Comparison of ENCODE assay signal across 9 cellular contexts in the genomic region with DNA sequence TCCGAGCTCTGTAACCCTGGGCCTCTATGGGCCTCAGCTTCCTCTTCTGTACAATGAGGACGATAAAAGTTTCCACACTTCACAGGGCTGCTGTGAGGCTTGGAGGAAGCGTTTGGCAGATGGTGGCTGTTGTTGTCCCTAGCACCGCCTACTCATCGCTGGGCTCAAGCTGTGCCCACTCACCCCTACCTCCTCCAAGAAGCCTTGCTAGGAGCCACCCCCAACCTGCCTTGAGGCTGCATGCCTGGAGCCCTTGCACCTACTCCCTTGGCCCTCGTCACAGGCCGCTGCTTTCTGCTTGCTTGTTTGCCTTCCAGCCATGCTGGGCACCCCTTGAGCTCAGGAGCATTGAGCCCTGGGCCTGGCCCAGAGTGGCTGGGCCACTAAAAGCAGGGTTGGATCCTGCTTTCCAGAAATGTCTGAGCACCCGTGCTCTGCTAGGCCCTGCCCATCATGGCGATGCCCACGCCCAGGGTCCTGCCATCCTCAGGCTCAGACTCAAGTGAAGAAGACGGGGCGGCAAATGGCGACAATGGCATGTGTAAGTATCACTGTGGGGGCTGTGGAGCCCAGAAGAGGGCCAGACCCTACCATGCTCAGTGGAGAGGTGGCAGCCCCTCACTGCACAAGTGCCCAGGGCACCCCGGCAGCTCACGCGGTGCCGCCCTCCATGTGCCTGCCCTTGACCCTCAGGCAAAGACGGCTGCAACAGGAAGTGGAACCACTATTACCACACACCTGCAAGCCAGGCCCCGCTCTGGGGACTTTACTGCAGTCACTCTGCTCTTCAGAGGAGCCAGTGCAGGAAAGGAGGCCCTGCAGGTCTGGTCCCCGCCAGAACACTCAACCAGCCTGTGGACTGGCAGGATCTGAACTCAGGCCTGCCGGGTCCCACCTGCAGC. TPM values are rescaled to one million over a fixed set of nuclear protein-coding genes. Genes with fewer than 3 reads are reported as not detected.
DNase-seq lines count a peak whose midpoint lies in the region; ATAC-seq and TF ChIP-seq lines count a peak whose summit lies in the region.
"Had no signal": no experiment of that assay in that cellular context is flagged by ENCODE, and none has a peak within 500 bp of the region (broad histone marks: within the 10 kb centered on the region; RNA-seq: fewer than 3 reads in every experiment).

No MANE protein-coding gene starts in this region.

- H3K9ac ChIP-seq in mammary epithelial cell (ENCODE audit: insufficient read depth, low read length), result no peak overlapping the region

- H3K79me2 ChIP-seq in hepatocyte, result no peaks in the 10 kb centered on the region
- H3K79me2 ChIP-seq in mammary epithelial cell (ENCODE audit: insufficient read depth, low read length), result no peaks in the 10 kb centered on the region

- dilution Hi-C loops in mammary epithelial cell (cut with HindIII; ENCODE audit: low sequenced_read_pairs), result no loop called here

- H3K27ac ChIP-seq in left ventricle myocardium inferior (replicated peaks) (peak overlapping the region; percentile 98), upper lobe of left lung (peak overlapping the region; percentile 78 to 97 (median 84)), hepatocyte (no peak overlapping the region), mammary epithelial cell (ENCODE audit: insufficient read depth, low read depth, low read length) (no peak overlapping the region)

- WGBS in upper lobe of left lung, 2 donors, result 73 to 79% methylated on average over 17 to 21 of the region's 21 CpGs
- WGBS in hepatocyte (ENCODE audit: low lambda C conversion rate, missing lambda C conversion rate), result 91% methylated on average over 21 of the region's 21 CpGs
- WGBS in mammary epithelial cell (ENCODE audit: low coverage, missing lambda C conversion rate), result 96% methylated on average over 11 of the region's 21 CpGs

- ATAC-seq in GM21786 (IDR thresholded peaks at IDR 0.05; ENCODE audit: unreplicated experiment) (peak; percentile 39), T-helper 17 cell (peak; percentile 11), upper lobe of left lung (ENCODE audit: low FRiP score in 2 of 2) (peak; percentile 57 to 66)

- H3K36me3 ChIP-seq in left ventricle myocardium inferior (no peaks in the 10 kb centered on the region), upper lobe of left lung (no peaks in the 10 kb centered on the region), hepatocyte (replicated peaks; ENCODE audit: insufficient read depth, low read depth) (no peaks in the 10 kb centered on the region), mammary epithelial cell (ENCODE audit: insufficient read depth, low read length) (no peaks in the 10 kb centered on the region), HAP-1 (replicated peaks) (no peaks in the 10 kb centered on the region)

- DNase-seq in GF-D8 (lab: John Stamatoyannopoulos, UW), result peak; percentile 98
- DNase-seq in T-helper 17 cell, result no peak
- DNase-seq in left ventricle myocardium inferior, result no peak
- DNase-seq in upper lobe of left lung, result peak; percentile 76 to 82
- no peak for DNase-seq in hepatocyte (ENCODE audit: low spot score)
- no peak for DNase-seq in mammary epithelial cell
- no peak for DNase-seq in HAP-1 (ENCODE audit: low spot score in 2 of 2)

- H3K27me3 ChIP-seq in left ventricle myocardium inferior (ENCODE audit: low read depth) (no peaks in the 10 kb centered on the region), upper lobe of left lung (no peaks in the 10 kb centered on the region), hepatocyte (no peaks in the 10 kb centered on the region), mammary epithelial cell (ENCODE audit: insufficient read depth, low read length) (no peaks in the 10 kb centered on the region), HAP-1 (ENCODE audit: low read depth) (no peaks in the 10 kb centered on the region)

- peak overlapping the region; percentile 99 for H3K27ac Mint-ChIP-seq in T-helper 17 cell

- no peak for TF ChIP-seq POLR2A in upper lobe of left lung (IDR thresholded peaks at IDR 0.05)

- H3K9me3 ChIP-seq in T-helper 17 cell (ENCODE audit: control insufficient read depth, low read length, poor library complexity, severe bottlenecking), result no peaks in the 10 kb centered on the region
- H3K9me3 ChIP-seq in left ventricle myocardium inferior (replicated peaks), result no peaks in the 10 kb centered on the region
- H3K9me3 ChIP-seq in upper lobe of left lung, result no peaks in the 10 kb centered on the region
- H3K9me3 ChIP-seq in hepatocyte (ENCODE audit: low read depth), result no peaks in the 10 kb centered on the region
- H3K9me3 ChIP-seq in mammary epithelial cell (replicated peaks; ENCODE audit: insufficient read depth, low read length), result no peaks in the 10 kb centered on the region
- H3K9me3 ChIP-seq in HAP-1, result no peaks in the 10 kb centered on the region

- intact Hi-C loops in left ventricle myocardium inferior (cut with micrococcal nuclease), result no loop called here
- intact Hi-C loops in mammary epithelial cell (cut with micrococcal nuclease), result no loop called here

- no peaks in the 10 kb centered on the region for H3K27me3 Mint-ChIP-seq in T-helper 17 cell

- H3K4me3 Mint-ChIP-seq in T-helper 17 cell, result peak overlapping the region; percentile 74

- H3K4me1 ChIP-seq in left ventricle myocardium inferior, result peaks cover 56% of the 10 kb centered on the region
- H3K4me1 ChIP-seq in upper lobe of left lung, result peaks cover 17 to 70% (median 61%) of the 10 kb centered on the region in 4 donors
- H3K4me1 ChIP-seq in hepatocyte (ENCODE audit: insufficient read depth), result peaks cover 7% of the 10 kb centered on the region
- peaks cover 12% of the 10 kb centered on the region for H3K4me1 ChIP-seq in mammary epithelial cell (ENCODE audit: insufficient read depth, low read length)
- H3K4me1 ChIP-seq in HAP-1, result no peaks in the 10 kb centered on the region

- in situ Hi-C loops in mammary epithelial cell (cut with MboI; ENCODE audit: low sequenced_read_pairs in 2 of 2), result loop anchor here in 1 of 2 donors (25.0 kb wide), 2 partner anchors 98 to 402 kb away; a partner anchor contains a TSS
- in situ Hi-C loops in HAP-1 (cut with MboI; ENCODE audit: low sequenced_read_pairs), result loop anchor here (10.0 kb wide), 1 partner anchor 125 kb away; a partner anchor contains a TSS

- CTCF ChIA-PET in mammary epithelial cell (lab: Charles Lee; ENCODE audit: low non-redundant PET), result interaction anchor here (0.6 kb wide), 1 partner anchor 74 kb away, joined by 7 read pairs; no protein-coding TSS in a partner anchor

- TF ChIP-seq CTCF in left ventricle myocardium inferior (IDR thresholded peaks at IDR 0.05; ENCODE audit: borderline replicate concordance), result no peak
- TF ChIP-seq CTCF in upper lobe of left lung (IDR thresholded peaks at IDR 0.05), result no peak
- TF ChIP-seq CTCF in hepatocyte (IDR thresholded peaks at IDR 0.05; ENCODE audit: poor library complexity), result no peak
- TF ChIP-seq CTCF in mammary epithelial cell (conservative IDR thresholded peaks at IDR 0.05 in 1 of 2, IDR thresholded peaks at IDR 0.05 in 1 of 2; ENCODE audit: extremely low read depth in 1 of 2, insufficient read depth in 1 of 2, low read depth in 1 of 2, low read length in 2 of 2), result no peak

- BruUV-seq in mammary epithelial cell (replicated peaks; lab: Mats Ljungman, UMichigan), result no TSS peak

- H2AFZ ChIP-seq in hepatocyte (no peak overlapping the region), mammary epithelial cell (ENCODE audit: low read depth, low read length) (no peak overlapping the region)

- H3K9me2 ChIP-seq in hepatocyte (replicated peaks; ENCODE audit: insufficient read depth), result no peaks in the 10 kb centered on the region

- no peak for TF ChIP-seq EP300 in upper lobe of left lung (IDR thresholded peaks at IDR 0.05)

- H3K4me3 ChIP-seq in left ventricle myocardium inferior (no peak overlapping the region), upper lobe of left lung (no peak overlapping the region), hepatocyte (no peak overlapping the region), mammary epithelial cell (replicated peaks in 1 of 3; ENCODE audit: insufficient read depth in 1 of 3, low read depth in 2 of 3, low read length in 3 of 3) (no peak overlapping the region), HAP-1 (no peak overlapping the region)

- no peak overlapping the region for H3K4me2 ChIP-seq in hepatocyte
- no peak overlapping the region for H3K4me2 ChIP-seq in mammary epithelial cell (ENCODE audit: insufficient read depth, low read depth, low read length)

- H4K20me1 ChIP-seq in hepatocyte (ENCODE audit: insufficient read depth, poor library complexity, severe bottlenecking), result no peaks in the 10 kb centered on the region
- H4K20me1 ChIP-seq in mammary epithelial cell (ENCODE audit: insufficient read depth, low read length), result no peaks in the 10 kb centered on the region

- peaks cover 5% of the 10 kb centered on the region for H3K36me3 Mint-ChIP-seq in T-helper 17 cell (ENCODE audit: low read depth)

- H3K4me1 Mint-ChIP-seq in T-helper 17 cell, result peaks cover 71% of the 10 kb centered on the region

RNA-seq across cellular contexts. Expression of a gene that starts 9.5 kb away (rescaled TPM):
- total RNA-seq in T-helper 17 cell (100 to 1,000 TPM; 361 to 435 TPM), left ventricle myocardium inferior (32.1 TPM), upper lobe of left lung (100 to 1,000 TPM in 4 of 6 donors, 10 to 100 TPM in 2; 39.1 to 271 (median 156) TPM), hepatocyte (35.9 and 36.6 TPM in 2 replicates), mammary epithelial cell (100 to 1,000 TPM in 1 of 2 donors, 10 to 100 TPM in 1; 15.8 to 497 TPM)
- polyA plus RNA-seq in hepatocyte (411 and 420 TPM in 2 replicates), mammary epithelial cell (235 TPM)
- 653 TPM for polyA minus RNA-seq in mammary epithelial cell

RNA-seq across cellular contexts. Expression of a gene that starts 17.0 kb away (rescaled TPM):
- total RNA-seq in T-helper 17 cell (10 to 100 TPM; 44.6 to 45.1 TPM), left ventricle myocardium inferior (11.6 TPM), upper lobe of left lung (100 to 1,000 TPM in 2 of 6 donors, 10 to 100 TPM in 4; 25.7 to 194 (median 62.5) TPM), hepatocyte (3.1 and 6.9 TPM in 2 replicates), mammary epithelial cell (10 to 100 TPM in 1 of 2 donors, 1 to 10 TPM in 1; 6.2 to 12.9 TPM)
- polyA plus RNA-seq in hepatocyte (17.1 and 34.0 TPM in 2 replicates), mammary epithelial cell (8.5 TPM)
- 4.5 TPM for polyA minus RNA-seq in mammary epithelial cell

RNA-seq across cellular contexts. Expression of a gene that starts 28.3 kb away (rescaled TPM):
- total RNA-seq in T-helper 17 cell (1,000 to 10,000 TPM; 1,152 to 1,411 TPM), left ventricle myocardium inferior (2.4 TPM), upper lobe of left lung (100 to 1,000 TPM in 5 of 6 donors, 10 to 100 TPM in 1; 74.4 to 437 (median 172) TPM), hepatocyte (1.2 and 8.1 TPM in 2 replicates), mammary epithelial cell (not detected)
- polyA plus RNA-seq in hepatocyte (3.9 and 12.9 TPM in 2 replicates), mammary epithelial cell (0.27 TPM)
- not detected for polyA minus RNA-seq in mammary epithelial cell
- total RNA-seq: astrocyte had no signal

RNA-seq across cellular contexts. Expression of a gene that starts 55.4 kb away (rescaled TPM):
- 10 to 100 TPM; 12.5 to 14.3 TPM for total RNA-seq in T-helper 17 cell
- 71.2 TPM for total RNA-seq in left ventricle myocardium inferior
- total RNA-seq in upper lobe of left lung, result 10 to 100 TPM; 10.1 to 16.8 (median 10.7) TPM
- total RNA-seq in hepatocyte, result 11.4 and 14.6 TPM in 2 replicates
- 12.4 and 15.3 TPM in 2 replicates for polyA plus RNA-seq in hepatocyte
- 10 to 100 TPM; 14.3 to 16.9 TPM for total RNA-seq in mammary epithelial cell
- 16.7 TPM for polyA plus RNA-seq in mammary epithelial cell
- 26.8 TPM for polyA minus RNA-seq in mammary epithelial cell

Comparison
In these comparisons a context has a peak if more than half of its experiments do, and no peak if none do; other contexts are left out.
1. DNase-seq: peak in GF-D8 (single experiment) and upper lobe of left lung (2 of 2); none in T-helper 17 cell (0 of 3), left ventricle myocardium inferior (single experiment), hepatocyte (single experiment), mammary epithelial cell (single experiment) and HAP-1 (0 of 2).
2. ATAC-seq: peak in every context shown above with its lines; median percentile 62 in upper lobe of left lung; 39 in GM21786; 11 in T-helper 17 cell.
3. H3K27ac ChIP-seq: peak in left ventricle myocardium inferior (single experiment) and upper lobe of left lung (4 of 4); none in hepatocyte (single experiment) and mammary epithelial cell (single experiment).